29 cellular contexts compared by ENCODE assay signal in the genomic region with DNA sequence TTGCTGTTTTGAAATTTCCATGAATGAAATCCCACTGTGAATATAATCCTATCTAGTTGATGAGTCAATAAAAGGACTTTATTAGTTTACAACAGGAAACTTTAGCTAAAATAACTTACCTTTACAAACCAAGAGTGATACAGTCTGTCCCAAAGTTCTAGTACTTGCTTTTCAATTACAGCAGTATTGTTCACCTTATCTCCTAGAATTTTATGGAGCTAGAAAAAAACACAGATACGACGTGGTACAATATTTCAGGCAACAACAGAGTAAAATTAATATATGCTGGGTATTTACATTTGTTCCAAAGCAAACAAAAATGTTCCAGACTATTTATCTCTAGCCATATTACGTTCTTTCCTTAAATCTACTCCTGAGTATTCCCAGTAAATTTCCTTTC.
"Had no signal": no experiment of that assay in that cellular context is flagged by ENCODE, and none has a peak within 500 bp of the region (broad histone marks: within the 10 kb centered on the region; RNA-seq: fewer than 3 reads in every experiment).

No MANE protein-coding gene starts in this region.

- H3K27ac ChIP-seq: adrenal gland, body of pancreas, breast epithelium, KMS-11, SJCRH30, SK-N-MC had no signal

- DNase-seq: activated CD4-positive, alpha-beta T cell treated with anti-CD3 and anti-CD28 coated beads, Interleukin-2, amount 10 ng/mL, durations not matched to agents 24 days and 14 days; activated CD4-positive, alpha-beta T cell treated with anti-CD3 and anti-CD28 coated beads, Interleukin-2, amount 50 U/mL, for 4 hours; activated CD8-positive, alpha-beta T cell treated with anti-CD3 and anti-CD28 coated beads for 36 hours; activated gamma-delta T cell treated with Interleukin-2 at 50 U/mL for 16 hours; activated naive CD4-positive, alpha-beta T cell treated with anti-CD3 and anti-CD28 coated beads for 36 hours; activated T-cell treated with anti-CD3 and anti-CD28 coated beads, Interleukin-2, amount 50 U/mL, for 1 hour; activated T-cell treated with anti-CD3 and anti-CD28 coated beads, Interleukin-2, amount 50 U/mL, for 72 hours; adrenal gland; body of pancreas; caudate nucleus; NCI-H1092 treated with DMSO at 0.1 percent for 48 hours; NCI-H1417; NCI-H146; NCI-H187; NCI-H2081; NCI-H2171 treated with DMSO at 0.1 percent for 48 hours; NCI-H2227 treated with DMSO at 0.1 percent for 48 hours; NCI-H446 treated with DMSO at 0.1 percent for 48 hours; NCI-H524; SHP77; SJCRH30; T1000 had no signal

- H3K9ac ChIP-seq: KMS-11 had no signal

- H3K36me3 ChIP-seq: breast epithelium had no signal

- H3K4me3 ChIP-seq: adrenal gland, body of pancreas, breast epithelium, SJCRH30, SK-N-MC had no signal

- H3K9me3 ChIP-seq: adrenal gland, body of pancreas, breast epithelium, SJCRH30 had no signal

- ATAC-seq: activated CD8-positive, alpha-beta T cell treated with anti-CD3 and anti-CD28 coated beads for 36 hours; activated naive CD4-positive, alpha-beta T cell treated with anti-CD3 and anti-CD28 coated beads, Interleukin-2, amount 50 U/mL, for 72 hours; activated T-cell treated with anti-CD3 and anti-CD28 coated beads, Interleukin-2, amount 50 U/mL, for 72 hours; activated T-helper 17 cell treated with anti-CD3 and anti-CD28 coated beads, Interleukin-2, amount 50 U/mL, for 72 hours; body of pancreas; Panc1 had no signal

- H3K27me3 ChIP-seq: adrenal gland, body of pancreas, breast epithelium, SJCRH30 had no signal

- FAIRE-seq: astrocyte had no signal

- H3K4me1 ChIP-seq: adrenal gland, body of pancreas, breast epithelium, SJCRH30 had no signal
